In genomic region chr4:38109896-38110295, GRCh38 we compare ENCODE assay signal across 18 cellular contexts.
A peak's percentile ranks its signal among the peaks of the same experiment; 100 is the strongest.
DNase-seq lines count a peak whose midpoint lies in the region; ATAC-seq, FAIRE-seq and TF ChIP-seq lines count a peak whose summit lies in the region.
"Had no signal": no experiment of that assay in that cellular context is flagged by ENCODE, and none has a peak within 500 bp of the region (broad histone marks: within the 10 kb centered on the region; RNA-seq: fewer than 3 reads in every experiment).

No MANE protein-coding gene starts in this region.

- peaks cover 99% of the 10 kb centered on the region for H3K4me1 Mint-ChIP-seq in nephron progenitor cell

- H3K4me3 Mint-ChIP-seq in nephron progenitor cell, result peak overlapping the region; percentile 21
- H3K4me3 Mint-ChIP-seq: activated naive CD8-positive, alpha-beta T cell treated with anti-CD3 and anti-CD28 coated beads, Interleukin-2, amount 10 ng/mL, durations not matched to agents 7 days and 5 days; CD8-positive, alpha-beta T cell; natural killer cell treated with Interleukin-12 subunit alpha and Interleukin-12 subunit beta and Interleukin-15 and Interleukin-18, amount 100 ng/mL, for 72 hours had no signal

- no peak for FAIRE-seq in frontal cortex (lab: Jason Lieb, UNC)
- FAIRE-seq: H1 had no signal

- H3K36me3 Mint-ChIP-seq in nephron progenitor cell (ENCODE audit: low read depth), result peaks cover 31% of the 10 kb centered on the region

- TF ChIP-seq CTCF in nephron progenitor cell (IDR thresholded peaks at IDR 0.05), result no peak

- H3K9me3 Mint-ChIP-seq in nephron progenitor cell, result no peaks in the 10 kb centered on the region
- H3K9me3 Mint-ChIP-seq: activated naive CD8-positive, alpha-beta T cell treated with anti-CD3 and anti-CD28 coated beads, Interleukin-2, amount 10 ng/mL, durations not matched to agents 7 days and 5 days; CD8-positive, alpha-beta T cell; natural killer cell treated with Interleukin-12 subunit alpha and Interleukin-12 subunit beta and Interleukin-15 and Interleukin-18, amount 100 ng/mL, for 72 hours had no signal

- ATAC-seq in stimulated activated naive CD8-positive, alpha-beta T cell treated with anti-CD3 and anti-CD28 coated beads, Interleukin-15, Interleukin-2, amounts not matched to agents 100 U/mL and 50 U/mL, for 24 hours, result no peak
- ATAC-seq: CD8-positive, alpha-beta T cell; foreskin keratinocyte; natural killer cell treated with Interleukin-12 subunit alpha and Interleukin-12 subunit beta and Interleukin-15 and Interleukin-18, amount 100 ng/mL, for 72 hours had no signal

- no peaks in the 10 kb centered on the region for H3K27me3 Mint-ChIP-seq in nephron progenitor cell (ENCODE audit: low read depth, poor library complexity)
- H3K27me3 Mint-ChIP-seq: activated naive CD8-positive, alpha-beta T cell treated with anti-CD3 and anti-CD28 coated beads, Interleukin-2, amount 10 ng/mL, durations not matched to agents 7 days and 5 days; natural killer cell treated with Interleukin-12 subunit alpha and Interleukin-12 subunit beta and Interleukin-15 and Interleukin-18, amount 100 ng/mL, for 72 hours had no signal

- DNase-seq in ELF-1 (ENCODE audit: low read depth, low spot score) (peak; percentile 39), NCI-H2107 (lab: John Stamatoyannopoulos, UW) (peak; percentile 22), ecto neural progenitor cell (ENCODE audit: low spot score) (peak; percentile 76), nephron progenitor cell (peak; percentile 42), frontal cortex (ENCODE audit: low spot score in 2 of 2) (no peak), amniotic stem cell (lab: John Stamatoyannopoulos, UW) (no peak), NCI-H446 treated with DMSO at 0.1 percent for 48 hours (lab: John Stamatoyannopoulos, UW) (no peak)
- DNase-seq in stimulated activated naive CD8-positive, alpha-beta T cell treated with anti-CD3 and anti-CD28 coated beads, Interleukin-15, Interleukin-2, amounts not matched to agents 100 U/mL and 50 U/mL, for 24 hours, result no peak
- DNase-seq: activated CD4-positive, alpha-beta T cell treated with anti-CD3 and anti-CD28 coated beads, Interleukin-2, amount 50 U/mL, for 4 hours; activated naive CD8-positive, alpha-beta T cell treated with anti-CD3 and anti-CD28 coated beads, Interleukin-2, amount 10 ng/mL, durations not matched to agents 7 days and 5 days; activated T-cell treated with anti-CD3 and anti-CD28 coated beads, Interleukin-2, amount 50 U/mL, for 1 hour; CD8-positive, alpha-beta T cell; central memory CD4-positive, alpha-beta T cell; foreskin keratinocyte; Kasumi-1; NCI-H1436 had no signal

- peak overlapping the region; percentile 52 for H3K27ac Mint-ChIP-seq in nephron progenitor cell
- H3K27ac Mint-ChIP-seq: activated naive CD8-positive, alpha-beta T cell treated with anti-CD3 and anti-CD28 coated beads, Interleukin-2, amount 10 ng/mL, durations not matched to agents 7 days and 5 days; natural killer cell treated with Interleukin-12 subunit alpha and Interleukin-12 subunit beta and Interleukin-15 and Interleukin-18, amount 100 ng/mL, for 72 hours had no signal

Comparison
In these comparisons a context has a peak if more than half of its experiments do, and no peak if none do; other contexts are left out.
1. DNase-seq: peak in ELF-1 (single experiment), NCI-H2107 (single experiment), ecto neural progenitor cell (single experiment) and nephron progenitor cell (single experiment); none in frontal cortex (0 of 2), amniotic stem cell (single experiment), stimulated activated naive CD8-positive, alpha-beta T cell treated with anti-CD3 and anti-CD28 coated beads, Interleukin-15, Interleukin-2, amounts not matched to agents 100 U/mL and 50 U/mL, for 24 hours (single experiment) and NCI-H446 treated with DMSO at 0.1 percent for 48 hours (single experiment).